Comparison of ENCODE assay signal across 30 cellular contexts in genomic region chr6:74757788-74758187, GRCh38.
"Had no signal": no experiment of that assay in that cellular context is flagged by ENCODE, and none has a peak within 500 bp of the region (broad histone marks: within the 10 kb centered on the region; RNA-seq: fewer than 3 reads in every experiment).

No MANE protein-coding gene starts in this region.

- H2AFZ ChIP-seq: neural progenitor cell had no signal

- H3K27ac Mint-ChIP-seq: naive B cell; natural killer cell; nephron progenitor cell; neural progenitor cell; stimulated activated memory B cell treated with anti-CD40 and anti-IgM and Interleukin-4, amounts not matched to agents 10 μg/mL and 1 μg/mL and 100 μg/mL, for 72 hours; type B pancreatic cell had no signal

- H3K27ac ChIP-seq: lower lobe of right lung, neural progenitor cell, neutrophil, ovary, prostate gland, uterus had no signal

- H3K4me1 Mint-ChIP-seq: naive B cell; natural killer cell; nephron progenitor cell; neural progenitor cell; stimulated activated memory B cell treated with anti-CD40 and anti-IgM and Interleukin-4, amounts not matched to agents 10 μg/mL and 1 μg/mL and 100 μg/mL, for 72 hours; stimulated activated naive CD8-positive, alpha-beta T cell treated with anti-CD3 and anti-CD28 coated beads, Interleukin-15, amount 100 ng/mL, for 72 hours had no signal

- H3K9ac ChIP-seq: neural progenitor cell had no signal

- H3K27me3 ChIP-seq: neural progenitor cell, neutrophil, ovary, tibial nerve, uterus had no signal

- H3K36me3 ChIP-seq: lower lobe of right lung, neural progenitor cell, neutrophil, ovary, prostate gland, tibial nerve, uterus had no signal

- H3K9me3 ChIP-seq: lower lobe of right lung, neutrophil, ovary, prostate gland, tibial nerve, uterus had no signal

- H3K4me1 ChIP-seq: lower lobe of right lung, neural progenitor cell, prostate gland, uterus had no signal

- DNase-seq: hippocampal formation; kidney glomerular epithelial cell; left cardiac atrium; lower lobe of right lung; mammary epithelial cell; mesenchymal stem cell; naive B cell; natural killer cell; nephron progenitor cell; occipital lobe; ovary; posterior cingulate gyrus; retina; right cardiac atrium; small intestine; stimulated activated CD4-positive, alpha-beta T cell treated with anti-CD3 and anti-CD28 coated beads, Interleukin-1b, Interleukin-23, amount 100 ng/mL, for 48 hours; stimulated activated CD4-positive, alpha-beta T cell treated with anti-CD3 and anti-CD28 coated beads, Interleukin-2, amount 100 ng/mL, for 48 hours; stimulated activated CD4-positive, alpha-beta T cell treated with anti-CD3 and anti-CD28 coated beads, Interleukin-4, amount 100 ng/mL, for 4 hours; stimulated activated CD8-positive, alpha-beta memory T cell treated with anti-CD3 and anti-CD28 coated beads, Interleukin-4, amount 100 ng/mL, for 48 hours; stimulated activated naive CD4-positive, alpha-beta T cell treated with Interleukin-2 at 50 U/mL for 16 hours; stimulated activated naive CD8-positive, alpha-beta T cell treated with anti-CD3 and anti-CD28 coated beads, Interleukin-15, amount 100 ng/mL, for 72 hours; substantia nigra; uterus had no signal

- H3K27me3 Mint-ChIP-seq: naive B cell; stimulated activated memory B cell treated with anti-CD40 and anti-IgM and Interleukin-4, amounts not matched to agents 10 μg/mL and 1 μg/mL and 100 μg/mL, for 72 hours; stimulated activated naive CD8-positive, alpha-beta T cell treated with anti-CD3 and anti-CD28 coated beads, Interleukin-15, amount 100 ng/mL, for 72 hours had no signal

- ATAC-seq: left cardiac atrium; left lobe of liver; natural killer cell; right cardiac atrium; stimulated activated memory B cell treated with anti-CD40 and anti-IgM and Interleukin-4, amounts not matched to agents 10 μg/mL and 1 μg/mL and 100 μg/mL, for 72 hours; stimulated activated naive CD8-positive, alpha-beta T cell treated with anti-CD3 and anti-CD28 coated beads, Interleukin-15, amount 100 ng/mL, for 72 hours had no signal

- H3K36me3 Mint-ChIP-seq: naive B cell; natural killer cell; neural progenitor cell; stimulated activated memory B cell treated with anti-CD40 and anti-IgM and Interleukin-4, amounts not matched to agents 10 μg/mL and 1 μg/mL and 100 μg/mL, for 72 hours; type B pancreatic cell had no signal

- H3K4me3 Mint-ChIP-seq: naive B cell; natural killer cell; nephron progenitor cell; neural progenitor cell; stimulated activated memory B cell treated with anti-CD40 and anti-IgM and Interleukin-4, amounts not matched to agents 10 μg/mL and 1 μg/mL and 100 μg/mL, for 72 hours; stimulated activated naive CD8-positive, alpha-beta T cell treated with anti-CD3 and anti-CD28 coated beads, Interleukin-15, amount 100 ng/mL, for 72 hours; type B pancreatic cell had no signal

- H3K9me3 Mint-ChIP-seq: nephron progenitor cell, neural progenitor cell, type B pancreatic cell had no signal

- H3K4me2 ChIP-seq: neural progenitor cell had no signal

- H3K4me3 ChIP-seq: lower lobe of right lung, neural progenitor cell, ovary, prostate gland, tibial nerve, uterus had no signal
